ENCODE assay signal across 8 cellular contexts in genomic region chr1:214552174-214552608, GRCh38. TPM values are rescaled to one million over a fixed set of nuclear protein-coding genes. Genes with fewer than 3 reads are reported as not detected.
A peak's percentile ranks its signal among the peaks of the same experiment; 100 is the strongest.
DNase-seq lines count a peak whose midpoint lies in the region; ATAC-seq, FAIRE-seq and TF ChIP-seq lines count a peak whose summit lies in the region.

No MANE protein-coding gene starts in this region.

- no peaks in the 10 kb centered on the region for H3K36me3 ChIP-seq in GM23248 (ENCODE audit: low read depth)

- CTCF ChIA-PET in AG04449 (lab: Yijun Ruan, JAX): interaction anchor here (0.8 to 2.5 kb wide), 12 partner anchors 10 to 971 kb away, joined by 3 to 10 read pairs (median 4); no protein-coding TSS in a partner anchor

- peak; percentile 92 for FAIRE-seq in TTC549 (lab: Jason Lieb, UNC)

- H3K4me1 ChIP-seq in GM23248 (ENCODE audit: insufficient read depth): peaks cover 35% of the 10 kb centered on the region

- H3K4me2 ChIP-seq in GM23248 (ENCODE audit: unreplicated experiment): peak overlapping the region; percentile 89

- peaks cover 33% of the 10 kb centered on the region for H3F3A ChIP-seq in GM23248 (ENCODE audit: insufficient read depth)

- WGBS in GM23248 (ENCODE audit: low coverage in 1 of 2, low lambda C conversion rate in 2 of 2, missing lambda C conversion rate in 2 of 2), 2 experiments: 0 to 3% methylated on average over 15 of the region's 15 CpGs

- H3K4me3 ChIP-seq in AG04449 (ENCODE audit: low read depth, low read length) (peak overlapping the region; percentile 72), GM23248 (peak overlapping the region; percentile 91), fibroblast of villous mesenchyme (ENCODE audit: low read depth, low read length) (peak overlapping the region; percentile 74)

- H3K9ac ChIP-seq in GM23248: peak overlapping the region; percentile 91

- POLR2A ChIA-PET in AG04449 (lab: Yijun Ruan, JAX): interaction anchor here (0.8 to 1.5 kb wide), 9 partner anchors 14 to 156 kb away, joined by 3 to 6 read pairs (median 4); no protein-coding TSS in a partner anchor

- H3K79me2 ChIP-seq in GM23248 (ENCODE audit: insufficient read depth): peaks cover 41% of the 10 kb centered on the region

- H3K9me3 ChIP-seq in GM23248 (ENCODE audit: low read depth): no peaks in the 10 kb centered on the region

- H3K9me2 ChIP-seq in GM23248 (ENCODE audit: insufficient read depth): no peaks in the 10 kb centered on the region

- 0 out of 2 replicates have a peak, but pooled peaks cover 18% of the 10 kb centered on the region for H4K20me1 ChIP-seq in GM23248 (ENCODE audit: insufficient read depth)

- in situ Hi-C loops in GM23248 (cut with MboI): no loop called here

- DNase-seq in AG04449 (ENCODE audit: low read depth, low spot score): no peak
- peak; percentile 88 for DNase-seq in GM23248
- DNase-seq in fibroblast of villous mesenchyme (ENCODE audit: low read depth): peak; percentile 78
- DNase-seq in omental fat pad (ENCODE audit: low spot score): no peak
- no peak for DNase-seq in NCI-H2196 treated with DMSO at 0.1 percent for 48 hours (lab: John Stamatoyannopoulos, UW; ENCODE audit: unreplicated experiment)

- no peak for TF ChIP-seq CTCF in AG04449 (IDR thresholded peaks at IDR 0.05; ENCODE audit: insufficient read depth, low read length, missing control alignments)
- no peak for TF ChIP-seq CTCF in fibroblast of villous mesenchyme (IDR thresholded peaks at IDR 0.05; ENCODE audit: insufficient read depth, low read depth, low read length)
- no peak for TF ChIP-seq CTCF in omental fat pad (IDR thresholded peaks at IDR 0.05)

- ATAC-seq in omental fat pad (ENCODE audit: low FRiP score) (peak; percentile 21), HG02981 (IDR thresholded peaks at IDR 0.05; ENCODE audit: unreplicated experiment) (no peak), GM19351 (IDR thresholded peaks at IDR 0.05; ENCODE audit: unreplicated experiment) (no peak)

- H3K27me3 ChIP-seq in GM23248 (replicated peaks; ENCODE audit: insufficient read depth): no peaks in the 10 kb centered on the region

- peak overlapping the region; percentile 96 for H3K27ac ChIP-seq in GM23248

- peak overlapping the region; percentile 82 for H2AFZ ChIP-seq in GM23248

RNA-seq across cellular contexts. Expression of gene PTPN14, which starts 0.8 kb away (rescaled TPM):
- total RNA-seq in GM23248 (2014; rRNA removed; shearing (Covaris generic)): 49.1 and 49.8 TPM in 2 replicates
- polyA plus RNA-seq in GM23248 (2016; fragmentation: Nextera tagmentation; extraction: Ambion mirVana): 38.7 and 41.4 TPM in 2 replicates
- total RNA-seq in fibroblast of villous mesenchyme (77.3 and 104 TPM in 2 replicates), omental fat pad (10 to 100 TPM; 27.1 to 39.1 (median 35.7) TPM)

RNA-seq across cellular contexts. Expression of gene CENPF, which starts 50.8 kb away (rescaled TPM):
- total RNA-seq in GM23248 (2014; rRNA removed; shearing (Covaris generic)): 15.2 and 25.9 TPM in 2 replicates
- polyA plus RNA-seq in GM23248 (2016; fragmentation: Nextera tagmentation; extraction: Ambion mirVana): 24.2 and 29.1 TPM in 2 replicates
- total RNA-seq in fibroblast of villous mesenchyme (19.3 and 30.7 TPM in 2 replicates), omental fat pad (1 to 10 TPM in 3 of 4 donors, under 1 TPM in 1; 0.88 to 4.1 (median 2.4) TPM)

Comparison
In these comparisons a context has a peak if more than half of its experiments do, and no peak if none do; other contexts are left out.
1. DNase-seq: peak in GM23248 (single experiment) and fibroblast of villous mesenchyme (single experiment); none in AG04449 (single experiment), omental fat pad (single experiment) and NCI-H2196 treated with DMSO at 0.1 percent for 48 hours (single experiment).
2. Peak in every context shown above with its lines, with median percentiles within 50 percentile points of each other: H3K4me3 ChIP-seq.